ENCODE assay signal across 10 cellular contexts in genomic region chr19:43634877-43635560, GRCh38.
DNase-seq lines count a peak whose midpoint lies in the region; ATAC-seq and TF ChIP-seq lines count a peak whose summit lies in the region.
"Had no signal": no experiment of that assay in that cellular context is flagged by ENCODE, and none has a peak within 500 bp of the region (broad histone marks: within the 10 kb centered on the region; RNA-seq: fewer than 3 reads in every experiment).

No MANE protein-coding gene starts in this region.

- H3K9me3 ChIP-seq in tibial artery: no peaks in the 10 kb centered on the region
- H3K9me3 ChIP-seq: spleen had no signal

- H3K27me3 ChIP-seq in tibial artery: peaks cover 0 to 47% of the 10 kb centered on the region in 2 donors

- no peak for ATAC-seq in GM18520 (IDR thresholded peaks at IDR 0.05; ENCODE audit: unreplicated experiment)

- TF ChIP-seq CTCF in tibial artery (IDR thresholded peaks at IDR 0.05): no peak

- intact Hi-C loops in head of caudate nucleus (cut with DNase I) (no loop called here), tibial artery (cut with DNase I; ENCODE audit: low total_unique reads) (no loop called here)

- DNase-seq in ELF-1 (ENCODE audit: low read depth, low spot score) (peak; percentile 52), amniotic epithelial cell (ENCODE audit: low read depth) (peak; percentile 28), head of caudate nucleus (peak; percentile 54 to 90 (median 76)), pons (ENCODE audit: low spot score) (peak; percentile 77), kidney tubule cell (ENCODE audit: low spot score) (no peak), tibial artery (no peak), RPMI8226 (no peak)
- DNase-seq: activated CD4-positive, alpha-beta T cell treated with anti-CD3 and anti-CD28 coated beads for 48 hours; spleen had no signal

- no peaks in the 10 kb centered on the region for H3K36me3 ChIP-seq in tibial artery
- H3K36me3 ChIP-seq: spleen had no signal

- peaks cover 0 to 12% (median 5%) of the 10 kb centered on the region in 4 donors for H3K4me1 ChIP-seq in tibial artery

- no peak overlapping the region for H3K27ac ChIP-seq in tibial artery
- H3K27ac ChIP-seq: spleen had no signal

- H3K4me3 ChIP-seq in tibial artery: no peak overlapping the region

Comparison
In these comparisons a context has a peak if more than half of its experiments do, and no peak if none do; other contexts are left out.
1. DNase-seq: peak in ELF-1 (single experiment), amniotic epithelial cell (single experiment), head of caudate nucleus (42 of 42) and pons (single experiment); none in kidney tubule cell (single experiment), tibial artery (0 of 2) and RPMI8226 (single experiment).